8 cellular contexts compared by ENCODE assay signal in genomic region chr9:130053504-130054427, GRCh38. TPM values are rescaled to one million over a fixed set of nuclear protein-coding genes. Genes with fewer than 3 reads are reported as not detected.
DNase-seq lines count a peak whose midpoint lies in the region; ATAC-seq and TF ChIP-seq lines count a peak whose summit lies in the region.

GPR107 (plus strand) TSS chr9:130053906; CDS start chr9:130053933, 27 bp downstream.

- peaks cover 3% of the 10 kb centered on the region for H3K27me3 Mint-ChIP-seq in GM23338 (ENCODE audit: insufficient read depth, low read depth, poor library complexity)
- no peaks in the 10 kb centered on the region for H3K27me3 Mint-ChIP-seq in T-helper 1 cell treated with Interleukin-12 subunit alpha and Interleukin-12 subunit beta and Interleukin-4 antibody, amounts not matched to agents 30 μg/mL and 1 μg/mL, for 36 hours (ENCODE audit: low read depth)

- peak within 1 kb of the TSS; percentile 98 for H3K4me3 ChIP-seq in GM23338
- H3K4me3 ChIP-seq in MG63 = peak within 1 kb of the TSS; percentile 88
- H3K4me3 ChIP-seq in left ventricle myocardium inferior = peak within 1 kb of the TSS; percentile 99
- peak within 1 kb of the TSS; percentile 93 to 95 for H3K4me3 ChIP-seq in prostate gland
- H3K4me3 ChIP-seq in urinary bladder (ENCODE audit: low read depth, low read length) = peak within 1 kb of the TSS; percentile 94

- peak within 1 kb of the TSS; percentile 96 for H3K4me3 Mint-ChIP-seq in GM23338
- peak within 1 kb of the TSS; percentile 94 for H3K4me3 Mint-ChIP-seq in T-helper 1 cell treated with Interleukin-12 subunit alpha and Interleukin-12 subunit beta and Interleukin-4 antibody, amounts not matched to agents 30 μg/mL and 1 μg/mL, for 36 hours

- H3K36me3 ChIP-seq in GM23338 (ENCODE audit: insufficient read depth) (no peaks in the 10 kb centered on the region), MG63 (peaks cover 8% of the 10 kb centered on the region), left ventricle myocardium inferior (no peaks in the 10 kb centered on the region), prostate gland (no peaks in the 10 kb centered on the region), urinary bladder (ENCODE audit: insufficient read depth) (peaks cover 3% of the 10 kb centered on the region)

- peak within 1 kb of the TSS; percentile 79 for H3K27ac ChIP-seq in GM23338 (ENCODE audit: low read depth)
- H3K27ac ChIP-seq in left ventricle myocardium inferior (replicated peaks) = peak within 1 kb of the TSS; percentile 93
- peak within 1 kb of the TSS; percentile 90 to 91 for H3K27ac ChIP-seq in prostate gland
- peak within 1 kb of the TSS; percentile 77 for H3K27ac ChIP-seq in urinary bladder (ENCODE audit: low read depth)

- H3K27me3 ChIP-seq in GM23338 (ENCODE audit: insufficient read depth) = no peaks in the 10 kb centered on the region
- no peaks in the 10 kb centered on the region for H3K27me3 ChIP-seq in MG63
- H3K27me3 ChIP-seq in left ventricle myocardium inferior (ENCODE audit: low read depth) = no peaks in the 10 kb centered on the region
- no peaks in the 10 kb centered on the region for H3K27me3 ChIP-seq in prostate gland (replicated peaks; ENCODE audit: insufficient read depth)

- no peaks in the 10 kb centered on the region for H3K9me3 Mint-ChIP-seq in GM23338
- no peaks in the 10 kb centered on the region for H3K9me3 Mint-ChIP-seq in T-helper 1 cell treated with Interleukin-12 subunit alpha and Interleukin-12 subunit beta and Interleukin-4 antibody, amounts not matched to agents 30 μg/mL and 1 μg/mL, for 36 hours

- H3K79me2 ChIP-seq in GM23338 (replicated peaks; ENCODE audit: insufficient read depth) = peaks cover 50% of the 10 kb centered on the region

- no peaks in the 10 kb centered on the region for H3K9me3 ChIP-seq in MG63
- no peaks in the 10 kb centered on the region for H3K9me3 ChIP-seq in left ventricle myocardium inferior (replicated peaks)
- no peaks in the 10 kb centered on the region for H3K9me3 ChIP-seq in prostate gland

- TF ChIP-seq CTCF in GM23338 (conservative IDR thresholded peaks at IDR 0.05; ENCODE audit: low read depth in 2 of 2) (no peak), left ventricle myocardium inferior (IDR thresholded peaks at IDR 0.05; ENCODE audit: borderline replicate concordance) (no peak), prostate gland (IDR thresholded peaks at IDR 0.05) (peak in 1 of 4 experiments; percentile 6)

- H4K20me1 ChIP-seq in GM23338 (replicated peaks; ENCODE audit: insufficient read depth) = no peaks in the 10 kb centered on the region

- TF ChIP-seq POLR2A in prostate gland (IDR thresholded peaks at IDR 0.05) = peak; percentile 69

- H3F3A ChIP-seq in GM23338 (replicated peaks; ENCODE audit: low read depth) = 0 out of 2 replicates have a peak, but pooled peaks cover 7% of the 10 kb centered on the region

- H3K27ac Mint-ChIP-seq in GM23338 = peak within 1 kb of the TSS; percentile 83
- H3K27ac Mint-ChIP-seq in T-helper 1 cell treated with Interleukin-12 subunit alpha and Interleukin-12 subunit beta and Interleukin-4 antibody, amounts not matched to agents 30 μg/mL and 1 μg/mL, for 36 hours = peak within 1 kb of the TSS; percentile 89

- peaks cover 2% of the 10 kb centered on the region; the same call in 1 of the 3 replicates for H3K36me3 Mint-ChIP-seq in GM23338 (ENCODE audit: low read depth)
- H3K36me3 Mint-ChIP-seq in T-helper 1 cell treated with Interleukin-12 subunit alpha and Interleukin-12 subunit beta and Interleukin-4 antibody, amounts not matched to agents 30 μg/mL and 1 μg/mL, for 36 hours (ENCODE audit: low read depth) = peaks cover 9% of the 10 kb centered on the region

- under 1% methylated on average over 65 of the region's 68 CpGs for WGBS in prostate gland
- WGBS in urinary bladder = under 1% methylated on average over 68 of the region's 68 CpGs

- peak within 1 kb of the TSS; percentile 94 for H3K4me2 ChIP-seq in GM23338

- peak; percentile 87 for DNase-seq in Daoy (ENCODE audit: low read depth)
- DNase-seq in GM23338 (ENCODE audit: low spot score) = peak; percentile 83
- peak; percentile 82 for DNase-seq in MG63
- DNase-seq in amniotic stem cell (lab: John Stamatoyannopoulos, UW) = peak; percentile 69
- peak; percentile 83 for DNase-seq in left ventricle myocardium inferior
- DNase-seq in prostate gland (ENCODE audit: low spot score) = peak; percentile 61

- intact Hi-C loops in left ventricle myocardium inferior (cut with micrococcal nuclease) (no loop called here), prostate gland (cut with DNase I) (loop anchor here (5.0 kb wide), 1 partner anchor 44 kb away; no protein-coding TSS in a partner anchor)

- peak within 1 kb of the TSS; percentile 98 for H2AFZ ChIP-seq in GM23338

- peak; percentile 92 for ATAC-seq in GM23338

- peaks cover 14% of the 10 kb centered on the region for H3K4me1 Mint-ChIP-seq in GM23338
- H3K4me1 Mint-ChIP-seq in T-helper 1 cell treated with Interleukin-12 subunit alpha and Interleukin-12 subunit beta and Interleukin-4 antibody, amounts not matched to agents 30 μg/mL and 1 μg/mL, for 36 hours (ENCODE audit: low read depth) = peaks cover 15% of the 10 kb centered on the region

- H3K9me2 ChIP-seq in GM23338 (ENCODE audit: insufficient read depth) = no peaks in the 10 kb centered on the region

- H3K4me1 ChIP-seq in GM23338 (ENCODE audit: insufficient read depth) (peaks cover 32% of the 10 kb centered on the region; the same call in 1 of the 2 replicates), left ventricle myocardium inferior (peaks cover 48% of the 10 kb centered on the region), prostate gland (replicated peaks) (peaks cover 13% of the 10 kb centered on the region), urinary bladder (ENCODE audit: insufficient read depth) (no peaks in the 10 kb centered on the region)

TF ChIP-seq in GM23338, 12 proteins besides CTCF, POLR2A, EP300 and RAD21 (continues in another document):
- TF ChIP-seq, protein P1, sequence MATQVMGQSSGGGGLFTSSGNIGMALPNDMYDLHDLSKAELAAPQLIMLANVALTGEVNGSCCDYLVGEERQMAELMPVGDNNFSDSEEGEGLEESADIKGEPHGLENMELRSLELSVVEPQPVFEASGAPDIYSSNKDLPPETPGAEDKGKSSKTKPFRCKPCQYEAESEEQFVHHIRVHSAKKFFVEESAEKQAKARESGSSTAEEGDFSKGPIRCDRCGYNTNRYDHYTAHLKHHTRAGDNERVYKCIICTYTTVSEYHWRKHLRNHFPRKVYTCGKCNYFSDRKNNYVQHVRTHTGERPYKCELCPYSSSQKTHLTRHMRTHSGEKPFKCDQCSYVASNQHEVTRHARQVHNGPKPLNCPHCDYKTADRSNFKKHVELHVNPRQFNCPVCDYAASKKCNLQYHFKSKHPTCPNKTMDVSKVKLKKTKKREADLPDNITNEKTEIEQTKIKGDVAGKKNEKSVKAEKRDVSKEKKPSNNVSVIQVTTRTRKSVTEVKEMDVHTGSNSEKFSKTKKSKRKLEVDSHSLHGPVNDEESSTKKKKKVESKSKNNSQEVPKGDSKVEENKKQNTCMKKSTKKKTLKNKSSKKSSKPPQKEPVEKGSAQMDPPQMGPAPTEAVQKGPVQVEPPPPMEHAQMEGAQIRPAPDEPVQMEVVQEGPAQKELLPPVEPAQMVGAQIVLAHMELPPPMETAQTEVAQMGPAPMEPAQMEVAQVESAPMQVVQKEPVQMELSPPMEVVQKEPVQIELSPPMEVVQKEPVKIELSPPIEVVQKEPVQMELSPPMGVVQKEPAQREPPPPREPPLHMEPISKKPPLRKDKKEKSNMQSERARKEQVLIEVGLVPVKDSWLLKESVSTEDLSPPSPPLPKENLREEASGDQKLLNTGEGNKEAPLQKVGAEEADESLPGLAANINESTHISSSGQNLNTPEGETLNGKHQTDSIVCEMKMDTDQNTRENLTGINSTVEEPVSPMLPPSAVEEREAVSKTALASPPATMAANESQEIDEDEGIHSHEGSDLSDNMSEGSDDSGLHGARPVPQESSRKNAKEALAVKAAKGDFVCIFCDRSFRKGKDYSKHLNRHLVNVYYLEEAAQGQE (IDR thresholded peaks at IDR 0.05; ENCODE audit: unreplicated experiment) = peak; percentile 22

RNA-seq across cellular contexts. Expression of gene GPR107, which starts in this region (rescaled TPM):
- total RNA-seq in Daoy (2014; rRNA removed; shearing (Covaris generic)) = 16.6 and 19.9 TPM in 2 replicates
- 18.4 and 30.7 TPM in 2 replicates for total RNA-seq in GM23338 (2014; rRNA removed; shearing (Covaris generic))
- 6.2 and 7.3 TPM in 2 replicates for polyA plus RNA-seq in GM23338 (2016; fragmentation: Nextera tagmentation; extraction: Ambion mirVana)
- 10.9 and 11.8 TPM in 2 replicates for total RNA-seq in MG63 (2014; rRNA removed; shearing (Covaris generic); ENCODE audit: low replicate concordance)
- total RNA-seq in left ventricle myocardium inferior = 23.3 TPM
- 10 to 100 TPM; 36.3 to 51.5 TPM for total RNA-seq in prostate gland
- total RNA-seq in urinary bladder = 30.1 TPM
- 27.6 TPM for polyA plus RNA-seq in urinary bladder

Comparison
In these comparisons a context has a peak if more than half of its experiments do, and no peak if none do; other contexts are left out.
1. Peak in every context shown above with its lines: DNase-seq, ATAC-seq, H3K4me3 ChIP-seq and H3K27ac ChIP-seq.